8 cellular contexts compared by ENCODE assay signal in genomic region chr12:22631863-22632463, GRCh38. TPM values are rescaled to one million over a fixed set of nuclear protein-coding genes. Genes with fewer than 3 reads are reported as not detected.
A peak's percentile ranks its signal among the peaks of the same experiment; 100 is the strongest.
DNase-seq lines count a peak whose midpoint lies in the region; ATAC-seq and TF ChIP-seq lines count a peak whose summit lies in the region.

No MANE protein-coding gene starts in this region.

- H3K4me3 ChIP-seq in astrocyte of the spinal cord (ENCODE audit: low read depth, low read length): no peak overlapping the region

- H3K36me3 Mint-ChIP-seq in CD14-positive monocyte: peaks cover 26 to 36% of the 10 kb centered on the region in 2 donors

- intact Hi-C loops in CD14-positive monocyte (cut with micrococcal nuclease): no loop called here

- TF ChIP-seq CTCF in CD14-positive monocyte (IDR thresholded peaks at IDR 0.05) (peak; percentile 84), astrocyte of the spinal cord (IDR thresholded peaks at IDR 0.05; ENCODE audit: low read depth, low read length) (peak; percentile 50)

- H3K9me3 Mint-ChIP-seq in CD14-positive monocyte: no peaks in the 10 kb centered on the region

- ATAC-seq in GM21447 (IDR thresholded peaks at IDR 0.05; ENCODE audit: unreplicated experiment) (no peak), GM18907 (IDR thresholded peaks at IDR 0.05; ENCODE audit: unreplicated experiment) (no peak), HG02678 (IDR thresholded peaks at IDR 0.05; ENCODE audit: unreplicated experiment) (no peak)

- peak overlapping the region in 3 of 7 donors; percentile 28 to 72 (median 55) for H3K27ac Mint-ChIP-seq in CD14-positive monocyte

- DNase-seq in CD14-positive monocyte (ENCODE audit: low spot score): no peak
- DNase-seq in HT-29 (ENCODE audit: low spot score): peak; percentile 53
- peak; percentile 22 for DNase-seq in astrocyte of the spinal cord (ENCODE audit: low read depth, low spot score)
- peak; percentile 21 to 37 for DNase-seq in lung microvascular endothelial cell (ENCODE audit: low read depth in 2 of 2)
- no peak for DNase-seq in activated effector memory CD4-positive, alpha-beta T cell treated with anti-CD3 and anti-CD28 coated beads, Interleukin-2, amount 50 U/mL, for 16 hours

- H3K27me3 Mint-ChIP-seq in CD14-positive monocyte (ENCODE audit: low read depth in 3 of 3): peaks cover 0 to 1% (median 0%) of the 10 kb centered on the region in 3 donors

- H3K4me1 Mint-ChIP-seq in CD14-positive monocyte: peaks cover 31% of the 10 kb centered on the region

- in situ Hi-C loops in astrocyte of the spinal cord (cut with HindIII; ENCODE audit: low sequenced_read_pairs): no loop called here

- H3K4me3 Mint-ChIP-seq in CD14-positive monocyte: no peak overlapping the region

RNA-seq across cellular contexts. Expression of gene ETNK1, which starts 7.0 kb away (rescaled TPM):
- polyA plus RNA-seq in CD14-positive monocyte: 10 to 100 TPM; 16.5 to 17.3 TPM
- total RNA-seq in HT-29 (2014; rRNA removed; shearing (Covaris generic)): 47.1 and 52.3 TPM in 2 replicates
- 29.2 and 41.1 TPM in 2 replicates for total RNA-seq in lung microvascular endothelial cell

Comparison
In these comparisons a context has a peak if more than half of its experiments do, and no peak if none do; other contexts are left out.
1. DNase-seq: peak in HT-29 (single experiment), astrocyte of the spinal cord (single experiment) and lung microvascular endothelial cell (2 of 2); none in CD14-positive monocyte (single experiment) and activated effector memory CD4-positive, alpha-beta T cell treated with anti-CD3 and anti-CD28 coated beads, Interleukin-2, amount 50 U/mL, for 16 hours (single experiment).